ENCODE assay signal across 20 cellular contexts in the genomic region with DNA sequence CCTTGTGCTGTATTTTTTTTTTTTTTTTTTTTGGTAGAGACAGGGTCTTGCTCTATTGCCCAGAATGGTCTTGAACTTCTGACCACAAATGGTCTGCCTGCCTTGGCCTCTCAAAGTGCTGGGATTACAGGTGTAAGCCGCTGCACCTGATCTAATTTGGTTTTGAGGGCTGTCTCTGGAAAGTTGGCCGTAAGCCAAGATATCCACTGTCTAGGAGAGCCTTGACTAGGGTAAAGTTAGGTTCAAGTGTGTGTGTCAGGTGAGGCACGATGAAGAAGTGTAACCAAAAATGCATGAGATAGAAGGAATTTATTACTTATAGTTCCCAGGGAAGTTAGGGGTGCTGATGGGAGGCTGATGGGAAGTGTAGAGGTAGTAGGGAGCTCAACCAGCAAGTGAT.
"Had no signal": no experiment of that assay in that cellular context is flagged by ENCODE, and none has a peak within 500 bp of the region (broad histone marks: within the 10 kb centered on the region; RNA-seq: fewer than 3 reads in every experiment).

No MANE protein-coding gene starts in this region.

- H3K36me3 ChIP-seq: left ventricle myocardium inferior, lower lobe of right lung, neural progenitor cell, pancreas, suprapubic skin, thyroid gland, upper lobe of left lung, uterus had no signal

- H3K9me3 ChIP-seq: lower lobe of right lung, pancreas, suprapubic skin, thyroid gland, upper lobe of left lung, uterus had no signal

- ATAC-seq: foreskin keratinocyte; left cardiac atrium; lower lobe of right lung; natural killer cell treated with Interleukin-12 subunit alpha and Interleukin-12 subunit beta and Interleukin-15 and Interleukin-18, amount 100 ng/mL, for 72 hours; pancreas; right cardiac atrium had no signal

- H3K4me1 ChIP-seq: left ventricle myocardium inferior, lower lobe of right lung, neural progenitor cell, pancreas, suprapubic skin, thyroid gland, upper lobe of left lung, uterus had no signal

- H3K27me3 ChIP-seq: foreskin keratinocyte, neural progenitor cell, pancreas, suprapubic skin, thyroid gland, upper lobe of left lung, uterus had no signal

- H3K27ac ChIP-seq: foreskin keratinocyte, left ventricle myocardium inferior, lower lobe of right lung, neural progenitor cell, pancreas, suprapubic skin, thyroid gland, upper lobe of left lung, uterus had no signal

- H3K4me3 ChIP-seq: left ventricle myocardium inferior, lower lobe of right lung, neural progenitor cell, pancreas, suprapubic skin, thyroid gland, upper lobe of left lung, uterus had no signal

- DNase-seq: dermis blood vessel endothelial cell; foreskin keratinocyte; kidney; left cardiac atrium; left ventricle myocardium inferior; lower lobe of right lung; mesenchymal stem cell; midbrain; nucleus accumbens; pancreas; right cardiac atrium; small intestine; stimulated activated CD4-positive, alpha-beta T cell treated with anti-CD3 and anti-CD28 coated beads, Interleukin-12 subunit alpha, Interleukin-12 subunit beta, amount 100 ng/mL, for 4 hours; stimulated activated naive CD4-positive, alpha-beta T cell treated with Interleukin-2 at 50 U/mL for 16 hours; thyroid gland; upper lobe of left lung; uterus had no signal
